ENCODE assay signal across 3 cellular contexts in the genomic region with DNA sequence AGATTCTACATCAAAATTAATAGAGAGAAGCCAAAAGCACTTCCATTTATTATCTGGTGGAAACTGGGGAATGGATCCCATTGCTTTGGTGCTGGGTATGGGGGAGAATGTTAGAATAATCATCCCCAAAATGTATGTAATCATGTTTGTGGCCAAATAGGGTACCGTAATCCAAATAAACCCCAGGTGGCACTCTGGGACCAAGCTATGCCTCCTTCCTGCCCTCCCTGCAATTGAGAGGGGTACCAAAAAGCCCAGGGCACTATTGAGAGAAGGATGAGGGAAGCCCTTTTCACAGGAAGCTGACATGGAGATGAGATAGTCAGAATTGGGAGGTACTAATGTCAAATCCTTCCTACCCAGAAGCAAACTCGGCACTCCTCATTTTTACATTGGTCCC.
TF ChIP-seq lines count a peak whose summit lies in the region.

No MANE protein-coding gene starts in this region.

TF ChIP-seq in SK-N-SH, 30 proteins besides CTCF, POLR2A, EP300 and RAD21 (continued from another document):
- TF ChIP-seq PBX3 (IDR thresholded peaks at IDR 0.05) (no peak), JUND (IDR thresholded peaks at IDR 0.05) (no peak), FOXM1 (IDR thresholded peaks at IDR 0.05; ENCODE audit: low read depth) (no peak), EZH2phosphoT487 (IDR thresholded peaks at IDR 0.05; ENCODE audit: borderline replicate concordance, low read depth) (no peak), NRF1 (IDR thresholded peaks at IDR 0.05; ENCODE audit: low read depth, low read length) (no peak), TEAD4 (IDR thresholded peaks at IDR 0.05; ENCODE audit: borderline replicate concordance, insufficient read depth) (no peak), NFIC (IDR thresholded peaks at IDR 0.05; ENCODE audit: borderline replicate concordance) (no peak), POLR2AphosphoS5 (IDR thresholded peaks at IDR 0.05; ENCODE audit: low read depth, low read length) (no peak), TAF1 (IDR thresholded peaks at IDR 0.05; ENCODE audit: borderline replicate concordance, low read depth, low read length) (no peak), SIN3A (IDR thresholded peaks at IDR 0.05; ENCODE audit: borderline replicate concordance, low read depth, low read length) (no peak)
- TF ChIP-seq, protein P1, sequence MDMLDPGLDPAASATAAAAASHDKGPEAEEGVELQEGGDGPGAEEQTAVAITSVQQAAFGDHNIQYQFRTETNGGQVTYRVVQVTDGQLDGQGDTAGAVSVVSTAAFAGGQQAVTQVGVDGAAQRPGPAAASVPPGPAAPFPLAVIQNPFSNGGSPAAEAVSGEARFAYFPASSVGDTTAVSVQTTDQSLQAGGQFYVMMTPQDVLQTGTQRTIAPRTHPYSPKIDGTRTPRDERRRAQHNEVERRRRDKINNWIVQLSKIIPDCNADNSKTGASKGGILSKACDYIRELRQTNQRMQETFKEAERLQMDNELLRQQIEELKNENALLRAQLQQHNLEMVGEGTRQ (IDR thresholded peaks at IDR 0.05; ENCODE audit: borderline replicate concordance, low read depth, low read length), result no peak
- TF ChIP-seq, protein P2, sequence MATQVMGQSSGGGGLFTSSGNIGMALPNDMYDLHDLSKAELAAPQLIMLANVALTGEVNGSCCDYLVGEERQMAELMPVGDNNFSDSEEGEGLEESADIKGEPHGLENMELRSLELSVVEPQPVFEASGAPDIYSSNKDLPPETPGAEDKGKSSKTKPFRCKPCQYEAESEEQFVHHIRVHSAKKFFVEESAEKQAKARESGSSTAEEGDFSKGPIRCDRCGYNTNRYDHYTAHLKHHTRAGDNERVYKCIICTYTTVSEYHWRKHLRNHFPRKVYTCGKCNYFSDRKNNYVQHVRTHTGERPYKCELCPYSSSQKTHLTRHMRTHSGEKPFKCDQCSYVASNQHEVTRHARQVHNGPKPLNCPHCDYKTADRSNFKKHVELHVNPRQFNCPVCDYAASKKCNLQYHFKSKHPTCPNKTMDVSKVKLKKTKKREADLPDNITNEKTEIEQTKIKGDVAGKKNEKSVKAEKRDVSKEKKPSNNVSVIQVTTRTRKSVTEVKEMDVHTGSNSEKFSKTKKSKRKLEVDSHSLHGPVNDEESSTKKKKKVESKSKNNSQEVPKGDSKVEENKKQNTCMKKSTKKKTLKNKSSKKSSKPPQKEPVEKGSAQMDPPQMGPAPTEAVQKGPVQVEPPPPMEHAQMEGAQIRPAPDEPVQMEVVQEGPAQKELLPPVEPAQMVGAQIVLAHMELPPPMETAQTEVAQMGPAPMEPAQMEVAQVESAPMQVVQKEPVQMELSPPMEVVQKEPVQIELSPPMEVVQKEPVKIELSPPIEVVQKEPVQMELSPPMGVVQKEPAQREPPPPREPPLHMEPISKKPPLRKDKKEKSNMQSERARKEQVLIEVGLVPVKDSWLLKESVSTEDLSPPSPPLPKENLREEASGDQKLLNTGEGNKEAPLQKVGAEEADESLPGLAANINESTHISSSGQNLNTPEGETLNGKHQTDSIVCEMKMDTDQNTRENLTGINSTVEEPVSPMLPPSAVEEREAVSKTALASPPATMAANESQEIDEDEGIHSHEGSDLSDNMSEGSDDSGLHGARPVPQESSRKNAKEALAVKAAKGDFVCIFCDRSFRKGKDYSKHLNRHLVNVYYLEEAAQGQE (IDR thresholded peaks at IDR 0.05; ENCODE audit: low read depth, low read length), result no peak

TF ChIP-seq in SK-N-SH treated with all-trans-retinoic acid at 6 μM for 48 hours, 23 proteins besides CTCF, POLR2A, EP300 and RAD21 (continued from another document):
- TF ChIP-seq CSDC2 (CRISPR knock-in tag; IDR thresholded peaks at IDR 0.05) (no peak), OSR1 (CRISPR knock-in tag; IDR thresholded peaks at IDR 0.05) (no peak), PATZ1 (CRISPR knock-in tag; IDR thresholded peaks at IDR 0.05; ENCODE audit: borderline replicate concordance) (no peak)
TF ChIP-seq in SK-N-SH treated with all-trans-retinoic acid at 6 μM for 48 hours: peak in this region for 0.

TF ChIP-seq in H1, 55 proteins besides CTCF, POLR2A, EP300 and RAD21 (continued from another document):
- TF ChIP-seq JUND (IDR thresholded peaks at IDR 0.05; ENCODE audit: low read length) (no peak), KDM4A (IDR thresholded peaks at IDR 0.05; ENCODE audit: low read depth, low read length, severe bottlenecking) (no peak), CEBPB (IDR thresholded peaks at IDR 0.05; ENCODE audit: low read depth, low read length) (no peak), CHD2 (IDR thresholded peaks at IDR 0.05; ENCODE audit: low read length) (no peak), SAP30 (IDR thresholded peaks at IDR 0.05; ENCODE audit: insufficient read depth, insufficient replicate concordance, low read length) (no peak), POU5F1 (IDR thresholded peaks at IDR 0.05; ENCODE audit: low read depth, low read length) (no peak), RBBP5 (IDR thresholded peaks at IDR 0.05; ENCODE audit: borderline replicate concordance, low read depth, low read length) (no peak), CHD1 (IDR thresholded peaks at IDR 0.05; ENCODE audit: low read depth, low read length) (no peak), KDM5A (IDR thresholded peaks at IDR 0.05; ENCODE audit: low read length) (no peak), NRF1 (IDR thresholded peaks at IDR 0.05; ENCODE audit: low read depth, low read length) (no peak), RXRA (IDR thresholded peaks at IDR 0.05; ENCODE audit: insufficient read depth, low read depth, low read length) (no peak)
